Comparison of ENCODE assay signal across 30 cellular contexts in the genomic region with DNA sequence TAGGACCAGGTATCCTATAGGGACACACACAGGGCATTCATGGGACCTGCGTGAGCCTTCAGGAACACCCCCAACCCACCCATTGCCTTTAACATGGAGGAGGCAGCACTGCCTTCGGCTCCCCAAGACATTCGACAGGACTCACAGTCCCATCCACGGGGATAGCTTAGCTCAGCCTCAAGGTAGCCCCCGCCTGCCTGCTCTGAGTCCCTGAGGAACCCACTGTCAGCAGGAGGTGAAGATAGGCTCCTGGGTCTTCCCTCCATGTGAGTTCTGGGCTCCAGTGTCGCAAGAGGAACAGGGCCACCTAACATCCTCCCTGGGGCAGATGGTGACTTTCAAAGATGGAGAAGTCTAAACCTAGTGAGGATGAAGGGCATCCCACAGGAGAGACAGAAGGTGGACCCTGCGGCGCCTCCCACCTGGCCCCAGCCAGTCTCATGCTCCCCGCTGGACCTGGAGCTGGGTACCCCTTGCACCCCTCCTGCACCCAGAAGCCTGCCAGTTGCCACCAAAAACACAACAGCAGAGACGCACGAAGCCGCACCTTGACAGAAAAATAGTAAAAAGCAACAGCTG. TPM values are rescaled to one million over a fixed set of nuclear protein-coding genes. Genes with fewer than 3 reads are reported as not detected.
A peak's percentile ranks its signal among the peaks of the same experiment; 100 is the strongest.
DNase-seq lines count a peak whose midpoint lies in the region; ATAC-seq, FAIRE-seq and TF ChIP-seq lines count a peak whose summit lies in the region.
"Had no signal": no experiment of that assay in that cellular context is flagged by ENCODE, and none has a peak within 500 bp of the region (broad histone marks: within the 10 kb centered on the region; RNA-seq: fewer than 3 reads in every experiment).

No MANE protein-coding gene starts in this region.

- ATAC-seq in right lobe of liver: no peak
- no peak for ATAC-seq in HepG2
- no peak for ATAC-seq in sciatic nerve
- no peak for ATAC-seq in GM21360 (IDR thresholded peaks at IDR 0.05; ENCODE audit: unreplicated experiment)
- ATAC-seq: activated CD8-positive, alpha-beta T cell treated with anti-CD3 and anti-CD28 coated beads for 36 hours; GM12878 had no signal

- H3K4me2 ChIP-seq in HepG2 (ENCODE audit: low read depth, low read length): no peak overlapping the region

- TF ChIP-seq POLR2A in right lobe of liver (IDR thresholded peaks at IDR 0.05) (no peak), HepG2 (IDR thresholded peaks at IDR 0.05; ENCODE audit: insufficient read depth in 1 of 2, low read depth in 2 of 2, low read length in 2 of 2) (no peak)

- no peak for TF ChIP-seq EP300 in HepG2 (IDR thresholded peaks at IDR 0.05; ENCODE audit: low read depth in 2 of 2, low read length in 2 of 2)
- no peak for TF ChIP-seq EP300 in HepG2 (CRISPR knock-in tag; IDR thresholded peaks at IDR 0.05; ENCODE audit: borderline replicate concordance)

- H3K9me3 Mint-ChIP-seq in chondrocyte (ENCODE audit: low read depth): no peaks in the 10 kb centered on the region
- H3K9me3 Mint-ChIP-seq: activated CD8-positive, alpha-beta T cell treated with anti-CD3 and anti-CD28 coated beads for 36 hours; activated naive CD4-positive, alpha-beta T cell treated with anti-CD3 and anti-CD28 coated beads, Interleukin-2, amount 50 U/mL, for 24 hours had no signal

- H3K4me1 ChIP-seq in right lobe of liver: peaks cover 0 to 11% (median 2%) of the 10 kb centered on the region in 4 donors
- peaks cover 57% of the 10 kb centered on the region for H3K4me1 ChIP-seq in HepG2 (ENCODE audit: insufficient read depth, low read length)

- H3K27me3 Mint-ChIP-seq in chondrocyte (ENCODE audit: low read depth): no peaks in the 10 kb centered on the region
- H3K27me3 Mint-ChIP-seq: activated CD8-positive, alpha-beta T cell treated with anti-CD3 and anti-CD28 coated beads for 36 hours; activated naive CD4-positive, alpha-beta T cell treated with anti-CD3 and anti-CD28 coated beads, Interleukin-2, amount 50 U/mL, for 24 hours had no signal

- TF ChIP-seq CTCF in right lobe of liver (IDR thresholded peaks at IDR 0.05): no peak
- no peak for TF ChIP-seq CTCF in HepG2 (CRISPR knock-in tag; IDR thresholded peaks at IDR 0.05)
- no peak for TF ChIP-seq CTCF in chondrocyte (IDR thresholded peaks at IDR 0.05)

- intact Hi-C loops in right lobe of liver (cut with DNase I) (no loop called here), HepG2 (cut with micrococcal nuclease; ENCODE audit: unreplicated experiment) (no loop called here), sciatic nerve (cut with DNase I) (no loop called here)

- no peak for TF ChIP-seq RAD21 in HepG2 (CRISPR knock-in tag; IDR thresholded peaks at IDR 0.05)

- H3K4me3 ChIP-seq in right lobe of liver (no peak overlapping the region), HepG2 (replicated peaks in 1 of 3; ENCODE audit: insufficient read depth in 1 of 3, low read depth in 2 of 3, low read length in 3 of 3) (no peak overlapping the region)
- H3K4me3 ChIP-seq: GM12878, HAP-1, lung had no signal

- no peak for FAIRE-seq in HepG2 (lab: Jason Lieb, UNC)
- FAIRE-seq: GM12878, keratinocyte, small intestine had no signal

- BruUV-seq in HepG2 (replicated peaks; lab: Mats Ljungman, UMichigan): no TSS peak

- H3K79me2 ChIP-seq in HepG2 (ENCODE audit: insufficient read depth, low read length): no peaks in the 10 kb centered on the region

- in situ Hi-C loops in HepG2 (cut with HindIII; ENCODE audit: extremely low pct_ligation_motif_present, low pct_unique_long_range_greater_than_20kb): no loop called here

- no peaks in the 10 kb centered on the region for H3K9me3 ChIP-seq in right lobe of liver
- H3K9me3 ChIP-seq in HepG2 (ENCODE audit: low read length): no peaks in the 10 kb centered on the region
- H3K9me3 ChIP-seq: HAP-1 had no signal

- DNase-seq in right lobe of liver (peak in 2 of 3 donors; percentile 37), HepG2 (ENCODE audit: low spot score) (no peak), chondrocyte (ENCODE audit: low spot score) (peak; percentile 72), sciatic nerve (ENCODE audit: low spot score) (peak; percentile 48), NCI-H2081 (lab: John Stamatoyannopoulos, UW) (no peak), medulla oblongata (ENCODE audit: extremely low spot score) (no peak)
- DNase-seq: activated CD4-positive, CD25-positive, alpha-beta regulatory T cell; activated CD8-positive, alpha-beta T cell treated with anti-CD3 and anti-CD28 coated beads for 36 hours; C1 segment of cervical spinal cord; Calu3; NCI-H1092 treated with DMSO at 0.1 percent for 48 hours; NCI-H2029; NCI-H446; NCI-H82; OCI-M1; small intestine; stimulated activated CD4-positive, alpha-beta T cell treated with anti-CD3 and anti-CD28 coated beads, Interleukin-2, amount 100 ng/mL, for 24 hours; substantia nigra; T-helper 9 cell had no signal

- H3K9ac ChIP-seq in HepG2 (ENCODE audit: insufficient read depth, low read depth, low read length): no peak overlapping the region

- H3K36me3 Mint-ChIP-seq in chondrocyte (ENCODE audit: low read depth): no peaks in the 10 kb centered on the region
- H3K36me3 Mint-ChIP-seq: activated naive CD4-positive, alpha-beta T cell treated with anti-CD3 and anti-CD28 coated beads, Interleukin-2, amount 50 U/mL, for 24 hours had no signal

- no peak overlapping the region for H3K4me3 Mint-ChIP-seq in chondrocyte (ENCODE audit: unreplicated experiment)
- H3K4me3 Mint-ChIP-seq: activated CD8-positive, alpha-beta T cell treated with anti-CD3 and anti-CD28 coated beads for 36 hours; activated naive CD4-positive, alpha-beta T cell treated with anti-CD3 and anti-CD28 coated beads, Interleukin-2, amount 50 U/mL, for 24 hours had no signal

- CTCF ChIA-PET in HepG2 (lab: Yijun Ruan, JAX; ENCODE audit: low intra/inter-chr PET ratio, low total read pairs): no interaction called here

- no peak overlapping the region for H3K27ac Mint-ChIP-seq in chondrocyte (ENCODE audit: unreplicated experiment)
- H3K27ac Mint-ChIP-seq: activated CD8-positive, alpha-beta T cell treated with anti-CD3 and anti-CD28 coated beads for 36 hours; activated naive CD4-positive, alpha-beta T cell treated with anti-CD3 and anti-CD28 coated beads, Interleukin-2, amount 50 U/mL, for 24 hours had no signal

- no peaks in the 10 kb centered on the region for H3K36me3 ChIP-seq in right lobe of liver
- no peaks in the 10 kb centered on the region for H3K36me3 ChIP-seq in HepG2 (replicated peaks in 1 of 2; ENCODE audit: control insufficient read depth in 1 of 2, insufficient read depth in 2 of 2, low read length in 2 of 2)
- H3K36me3 ChIP-seq: HAP-1 had no signal

- WGBS in right lobe of liver (ENCODE audit: insufficient coverage, low coverage, low lambda C conversion rate, missing lambda C conversion rate): 91% methylated on average over 8 of the region's 12 CpGs
- 48% methylated on average over 11 of the region's 12 CpGs for WGBS in HepG2 (ENCODE audit: low lambda C conversion rate)

- H3K27ac ChIP-seq in right lobe of liver: no peak overlapping the region
- no peak overlapping the region for H3K27ac ChIP-seq in HepG2 (ENCODE audit: extremely low read length, insufficient read depth, low read length)

- H3K27me3 ChIP-seq in right lobe of liver (no peaks in the 10 kb centered on the region), HepG2 (ENCODE audit: control insufficient read depth in 1 of 2, insufficient read depth in 2 of 2, low read length in 2 of 2) (peaks cover 6 to 59% of the 10 kb centered on the region in 2 experiments; a peak in 4 of 5 replicates)

- no peak overlapping the region for H2AFZ ChIP-seq in HepG2 (ENCODE audit: low read length)

- peaks cover 22% of the 10 kb centered on the region for H3K4me1 Mint-ChIP-seq in chondrocyte (ENCODE audit: low read depth)

- POLR2A ChIA-PET in HepG2 (lab: Yijun Ruan, JAX): no interaction called here

- no peaks in the 10 kb centered on the region for H4K20me1 ChIP-seq in HepG2 (ENCODE audit: insufficient read depth, low read length)

RNA-seq across cellular contexts. Expression of a gene that starts 4.9 kb away (rescaled TPM):
- 10 to 100 TPM; 11.1 to 77.6 (median 28.6) TPM for total RNA-seq in right lobe of liver
- total RNA-seq in HepG2 (2016; rRNA removed; fragmentation: Illumina TruSeq; extraction: Trizol): 0.40 and 0.44 TPM in 2 replicates
- not detected in 2 replicates for total RNA-seq in HepG2 (2016; cell fraction: cytosol; rRNA removed; fragmentation: Illumina TruSeq; extraction: Trizol; ENCODE audit: low read depth)
- total RNA-seq in HepG2 (2016; cell fraction: insoluble cytoplasmic fraction; rRNA removed; fragmentation: Illumina TruSeq; extraction: Trizol): 0.17 TPM in 1 of 2 replicates, not detected in the other
- 0.41 TPM in 1 of 2 replicates, not detected in the other for total RNA-seq in HepG2 (2016; cell fraction: membrane; rRNA removed; fragmentation: Illumina TruSeq; extraction: Trizol)
- total RNA-seq in HepG2 (2016; cell fraction: nucleus; rRNA removed; fragmentation: Illumina TruSeq; extraction: Trizol): not detected in 2 replicates
- polyA plus RNA-seq in HepG2 (2011; rRNA removed): 0.13 TPM in 1 of 2 replicates, not detected in the other
- 0.13 TPM in 1 of 2 replicates, not detected in the other for polyA plus RNA-seq in HepG2 (2011; cell fraction: cytosol; rRNA removed)
- not detected in 2 replicates for polyA plus RNA-seq in HepG2 (2011; cell fraction: nucleus; rRNA removed)
- not detected in 2 replicates for polyA plus RNA-seq in HepG2 (2012)
- 0.27 and 0.36 TPM in 2 replicates for polyA plus RNA-seq in HepG2 (2016; cell fraction: cytosol; fragmentation: Illumina TruSeq; extraction: Trizol; ENCODE audit: low read depth)
- polyA plus RNA-seq in HepG2 (2016; cell fraction: insoluble cytoplasmic fraction; fragmentation: Illumina TruSeq; extraction: Trizol; ENCODE audit: low read depth): not detected in 2 replicates
- 0.62 and 1.4 TPM in 2 replicates for polyA plus RNA-seq in HepG2 (2016; cell fraction: membrane; fragmentation: Illumina TruSeq; extraction: Trizol; ENCODE audit: low read depth)
- not detected in 2 replicates for polyA plus RNA-seq in HepG2 (2016; cell fraction: nucleus; fragmentation: Illumina TruSeq; extraction: Trizol; ENCODE audit: insufficient read depth, low read depth)
- not detected in 2 replicates for polyA minus RNA-seq in HepG2 (2011; rRNA and poly(A)+ RNA removed; ENCODE audit: low replicate concordance)
- polyA minus RNA-seq in HepG2 (2011; cell fraction: cytosol; rRNA and poly(A)+ RNA removed): not detected in 2 replicates
- not detected in 2 replicates for polyA minus RNA-seq in HepG2 (2011; cell fraction: nucleus; rRNA and poly(A)+ RNA removed)
- 0.54 to 0.65 TPM in 2 of 3 replicates, not detected in the other for total RNA-seq in chondrocyte
- total RNA-seq in sciatic nerve: 599 TPM
- total RNA-seq: activated CD8-positive, alpha-beta T cell treated with anti-CD3 and anti-CD28 coated beads for 36 hours; Calu3 had no signal

RNA-seq across cellular contexts. Expression of a gene that starts 5.0 kb away (rescaled TPM):
- total RNA-seq in right lobe of liver: 10 to 100 TPM in 2 of 6 experiments, 1 to 10 TPM in 4; 1.1 to 21.2 (median 2.2) TPM
- 0.22 TPM in 1 of 2 replicates, not detected in the other for total RNA-seq in HepG2 (2016; rRNA removed; fragmentation: Illumina TruSeq; extraction: Trizol)
- total RNA-seq in HepG2 (2016; cell fraction: cytosol; rRNA removed; fragmentation: Illumina TruSeq; extraction: Trizol; ENCODE audit: low read depth): not detected in 2 replicates
- not detected in 2 replicates for total RNA-seq in HepG2 (2016; cell fraction: insoluble cytoplasmic fraction; rRNA removed; fragmentation: Illumina TruSeq; extraction: Trizol)
- not detected in 2 replicates for total RNA-seq in HepG2 (2016; cell fraction: membrane; rRNA removed; fragmentation: Illumina TruSeq; extraction: Trizol)
- not detected in 2 replicates for total RNA-seq in HepG2 (2016; cell fraction: nucleus; rRNA removed; fragmentation: Illumina TruSeq; extraction: Trizol)
- polyA plus RNA-seq in HepG2 (2011; rRNA removed): 0.86 and 0.91 TPM in 2 replicates
- 1.1 and 1.8 TPM in 2 replicates for polyA plus RNA-seq in HepG2 (2011; cell fraction: cytosol; rRNA removed)
- 1.2 and 1.8 TPM in 2 replicates for polyA plus RNA-seq in HepG2 (2011; cell fraction: nucleus; rRNA removed)
- 0.32 TPM in 1 of 2 replicates, not detected in the other for polyA plus RNA-seq in HepG2 (2012)
- polyA plus RNA-seq in HepG2 (2016; cell fraction: cytosol; fragmentation: Illumina TruSeq; extraction: Trizol; ENCODE audit: low read depth): 0.33 and 0.71 TPM in 2 replicates
- polyA plus RNA-seq in HepG2 (2016; cell fraction: insoluble cytoplasmic fraction; fragmentation: Illumina TruSeq; extraction: Trizol; ENCODE audit: low read depth): not detected in 2 replicates
- 0.30 and 0.38 TPM in 2 replicates for polyA plus RNA-seq in HepG2 (2016; cell fraction: membrane; fragmentation: Illumina TruSeq; extraction: Trizol; ENCODE audit: low read depth)
- polyA plus RNA-seq in HepG2 (2016; cell fraction: nucleus; fragmentation: Illumina TruSeq; extraction: Trizol; ENCODE audit: insufficient read depth, low read depth): not detected in 2 replicates
- polyA minus RNA-seq in HepG2 (2011; rRNA and poly(A)+ RNA removed; ENCODE audit: low replicate concordance): 0.56 and 4.7 TPM in 2 replicates
- 0.79 and 1.4 TPM in 2 replicates for polyA minus RNA-seq in HepG2 (2011; cell fraction: cytosol; rRNA and poly(A)+ RNA removed)
- polyA minus RNA-seq in HepG2 (2011; cell fraction: nucleus; rRNA and poly(A)+ RNA removed): not detected in 2 replicates
- 1.2 to 2.2 TPM (median 1.5 TPM) in 3 replicates for total RNA-seq in chondrocyte
- total RNA-seq in sciatic nerve: 132 TPM
- total RNA-seq: activated CD8-positive, alpha-beta T cell treated with anti-CD3 and anti-CD28 coated beads for 36 hours had no signal

RNA-seq across cellular contexts. Expression of a gene that starts 6.0 kb away (rescaled TPM):
- total RNA-seq in right lobe of liver (10 to 100 TPM in 3 of 6 experiments, 1 to 10 TPM in 3; 6.2 to 11.8 (median 9.1) TPM), HepG2 (2016; rRNA removed; fragmentation: Illumina TruSeq; extraction: Trizol) (0.04 TPM in 1 of 2 replicates, not detected in the other), chondrocyte (0.31 to 0.92 TPM (median 0.40 TPM) in 3 replicates), sciatic nerve (66.2 TPM)
- not detected in 2 replicates for total RNA-seq in HepG2 (2016; cell fraction: cytosol; rRNA removed; fragmentation: Illumina TruSeq; extraction: Trizol; ENCODE audit: low read depth)
- total RNA-seq in HepG2 (2016; cell fraction: insoluble cytoplasmic fraction; rRNA removed; fragmentation: Illumina TruSeq; extraction: Trizol): not detected in 2 replicates
- total RNA-seq in HepG2 (2016; cell fraction: membrane; rRNA removed; fragmentation: Illumina TruSeq; extraction: Trizol): not detected in 2 replicates
- not detected in 2 replicates for total RNA-seq in HepG2 (2016; cell fraction: nucleus; rRNA removed; fragmentation: Illumina TruSeq; extraction: Trizol)
- polyA plus RNA-seq in HepG2 (2011; rRNA removed): 0.03 TPM in 1 of 2 replicates, not detected in the other
- 0.01 and 0.04 TPM in 2 replicates for polyA plus RNA-seq in HepG2 (2011; cell fraction: cytosol; rRNA removed)
- polyA plus RNA-seq in HepG2 (2011; cell fraction: nucleus; rRNA removed): 0.07 and 0.13 TPM in 2 replicates
- polyA plus RNA-seq in HepG2 (2012): 0.19 and 0.20 TPM in 2 replicates
- not detected in 2 replicates for polyA plus RNA-seq in HepG2 (2016; cell fraction: cytosol; fragmentation: Illumina TruSeq; extraction: Trizol; ENCODE audit: low read depth)
- polyA plus RNA-seq in HepG2 (2016; cell fraction: insoluble cytoplasmic fraction; fragmentation: Illumina TruSeq; extraction: Trizol; ENCODE audit: low read depth): not detected in 2 replicates
- polyA plus RNA-seq in HepG2 (2016; cell fraction: membrane; fragmentation: Illumina TruSeq; extraction: Trizol; ENCODE audit: low read depth): 0.07 TPM in 1 of 2 replicates, not detected in the other
- not detected in 2 replicates for polyA plus RNA-seq in HepG2 (2016; cell fraction: nucleus; fragmentation: Illumina TruSeq; extraction: Trizol; ENCODE audit: insufficient read depth, low read depth)
- polyA minus RNA-seq in HepG2 (2011; rRNA and poly(A)+ RNA removed; ENCODE audit: low replicate concordance): 0.04 and 0.70 TPM in 2 replicates
- polyA minus RNA-seq in HepG2 (2011; cell fraction: cytosol; rRNA and poly(A)+ RNA removed): not detected in 2 replicates
- not detected in 2 replicates for polyA minus RNA-seq in HepG2 (2011; cell fraction: nucleus; rRNA and poly(A)+ RNA removed)
- total RNA-seq: activated CD8-positive, alpha-beta T cell treated with anti-CD3 and anti-CD28 coated beads for 36 hours; Calu3 had no signal

RNA-seq across cellular contexts. Expression of a gene that starts 56.7 kb away (rescaled TPM):
- not detected for total RNA-seq in right lobe of liver
- total RNA-seq in HepG2 (2016; rRNA removed; fragmentation: Illumina TruSeq; extraction: Trizol): not detected in 2 replicates
- not detected in 2 replicates for total RNA-seq in HepG2 (2016; cell fraction: cytosol; rRNA removed; fragmentation: Illumina TruSeq; extraction: Trizol; ENCODE audit: low read depth)
- total RNA-seq in HepG2 (2016; cell fraction: insoluble cytoplasmic fraction; rRNA removed; fragmentation: Illumina TruSeq; extraction: Trizol): not detected in 2 replicates
- not detected in 2 replicates for total RNA-seq in HepG2 (2016; cell fraction: membrane; rRNA removed; fragmentation: Illumina TruSeq; extraction: Trizol)
- not detected in 2 replicates for total RNA-seq in HepG2 (2016; cell fraction: nucleus; rRNA removed; fragmentation: Illumina TruSeq; extraction: Trizol)
- not detected in 2 replicates for polyA plus RNA-seq in HepG2 (2011; rRNA removed)
- polyA plus RNA-seq in HepG2 (2011; cell fraction: cytosol; rRNA removed): not detected in 2 replicates
- polyA plus RNA-seq in HepG2 (2011; cell fraction: nucleus; rRNA removed): not detected in 2 replicates
- polyA plus RNA-seq in HepG2 (2012): not detected in 2 replicates
- not detected in 2 replicates for polyA plus RNA-seq in HepG2 (2016; cell fraction: cytosol; fragmentation: Illumina TruSeq; extraction: Trizol; ENCODE audit: low read depth)
- polyA plus RNA-seq in HepG2 (2016; cell fraction: insoluble cytoplasmic fraction; fragmentation: Illumina TruSeq; extraction: Trizol; ENCODE audit: low read depth): not detected in 2 replicates
- polyA plus RNA-seq in HepG2 (2016; cell fraction: membrane; fragmentation: Illumina TruSeq; extraction: Trizol; ENCODE audit: low read depth): not detected in 2 replicates
- polyA plus RNA-seq in HepG2 (2016; cell fraction: nucleus; fragmentation: Illumina TruSeq; extraction: Trizol; ENCODE audit: insufficient read depth, low read depth): not detected in 2 replicates
- not detected in 2 replicates for polyA minus RNA-seq in HepG2 (2011; rRNA and poly(A)+ RNA removed; ENCODE audit: low replicate concordance)
- not detected in 2 replicates for polyA minus RNA-seq in HepG2 (2011; cell fraction: cytosol; rRNA and poly(A)+ RNA removed)
- polyA minus RNA-seq in HepG2 (2011; cell fraction: nucleus; rRNA and poly(A)+ RNA removed): not detected in 2 replicates
- not detected in 3 replicates for total RNA-seq in chondrocyte
- not detected for total RNA-seq in sciatic nerve
- total RNA-seq: activated CD8-positive, alpha-beta T cell treated with anti-CD3 and anti-CD28 coated beads for 36 hours; aorta; Calu3; GM12878; LHCN-M2; lung; pulmonary artery endothelial cell; Right ventricle myocardium superior had no signal
- polyA plus RNA-seq: AG04450, aorta, GM12878, small intestine had no signal

Comparison
In these comparisons a context has a peak if more than half of its experiments do, and no peak if none do; other contexts are left out.
1. DNase-seq: peak in right lobe of liver (2 of 3), chondrocyte (single experiment) and sciatic nerve (single experiment); none in HepG2 (single experiment), NCI-H2081 (0 of 2) and medulla oblongata (single experiment).